8 cellular contexts compared by ENCODE assay signal in the genomic region with DNA sequence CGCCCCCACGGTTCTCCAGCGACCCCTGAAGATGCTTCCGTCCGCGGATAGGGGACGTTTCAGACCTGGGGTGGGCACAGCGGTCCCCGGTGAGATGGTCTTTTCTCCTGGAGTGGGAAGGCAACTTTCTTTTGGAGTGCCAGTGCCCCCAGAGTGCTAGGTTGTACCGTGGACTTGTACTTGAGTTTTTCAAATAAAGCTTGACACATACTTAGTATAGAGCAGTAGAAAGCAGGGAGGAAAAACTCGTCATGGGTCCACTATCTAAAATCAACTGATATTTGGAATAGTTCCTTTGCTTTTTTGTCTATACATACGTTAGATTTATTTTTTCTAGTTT. TPM values are rescaled to one million over a fixed set of nuclear protein-coding genes. Genes with fewer than 3 reads are reported as not detected.
A peak's percentile ranks its signal among the peaks of the same experiment; 100 is the strongest.
DNase-seq lines count a peak whose midpoint lies in the region; ATAC-seq and TF ChIP-seq lines count a peak whose summit lies in the region.

No MANE protein-coding gene starts in this region.

- RAD21 ChIA-PET in HCT116 (lab: Charles Lee; ENCODE audit: low non-redundant PET in 1 of 2, low total read pairs in 2 of 2, uncharacterized antibody in 2 of 2, unreplicated experiment in 2 of 2) = interaction anchor here (0.9 to 1.5 kb wide), 3 partner anchors 8 to 63 kb away, joined by 3 to 6 read pairs (median 3); no protein-coding TSS in a partner anchor

- peak overlapping the region; percentile 32 for H3K27ac ChIP-seq in HCT116 (ENCODE audit: low read depth, low read length)

- intact Hi-C loops in HCT116 (cut with micrococcal nuclease) = loop anchor here (1.0 to 2.0 kb wide), 2 partner anchors 62 to 366 kb away; no protein-coding TSS in a partner anchor

- peak; percentile 65 for ATAC-seq in HCT116

- POLR2A ChIA-PET in HCT116 (lab: Charles Lee) = interaction anchor here (1.5 kb wide), 1 partner anchor 9 kb away, joined by 3 read pairs; no protein-coding TSS in a partner anchor

- no peaks in the 10 kb centered on the region for H3K36me3 ChIP-seq in ES-I3 (ENCODE audit: insufficient read depth, low read length)
- no peaks in the 10 kb centered on the region for H3K36me3 ChIP-seq in HCT116 (ENCODE audit: control insufficient read depth in 1 of 2, insufficient read depth in 2 of 2, low read length in 2 of 2)

- H3K27me3 Mint-ChIP-seq in glutamatergic neuron (ENCODE audit: unreplicated experiment) = peaks cover 2% of the 10 kb centered on the region

- no peaks in the 10 kb centered on the region for H3K36me3 Mint-ChIP-seq in glutamatergic neuron (ENCODE audit: unreplicated experiment)

- peak overlapping the region; percentile 87 for H3K4me3 Mint-ChIP-seq in glutamatergic neuron (ENCODE audit: unreplicated experiment)

- no peaks in the 10 kb centered on the region for H4K20me1 ChIP-seq in HCT116 (ENCODE audit: insufficient read depth)

- H3K4me3 ChIP-seq in HCT116 (replicated peaks in 1 of 2; ENCODE audit: low read depth in 1 of 2, low read length in 2 of 2) (peak overlapping the region; percentile 66 to 68), skeletal muscle cell (ENCODE audit: low read depth, low read length) (peak overlapping the region; percentile 63)

- no peaks in the 10 kb centered on the region for H3K9me2 ChIP-seq in HCT116 (ENCODE audit: insufficient read depth)

- H3K79me2 ChIP-seq in HCT116 (ENCODE audit: insufficient read depth, low read length) = no peaks in the 10 kb centered on the region

- H3K4me2 ChIP-seq in HCT116 (ENCODE audit: low read length) = peak overlapping the region; percentile 97

- no TSS peak for BruUV-seq in HCT116 (replicated peaks; lab: Mats Ljungman, UMichigan)

- peaks cover 9% of the 10 kb centered on the region for H3K4me1 Mint-ChIP-seq in glutamatergic neuron (ENCODE audit: low read depth, unreplicated experiment)

- no peaks in the 10 kb centered on the region for H3K9me3 Mint-ChIP-seq in glutamatergic neuron (ENCODE audit: unreplicated experiment)

- peak overlapping the region; percentile 85 for H2AFZ ChIP-seq in HCT116 (ENCODE audit: low read depth, low read length, poor library complexity, severe bottlenecking)

- DNase-seq in HCT116 (ENCODE audit: low read depth, low spot score) (no peak), SK-MEL-5 (ENCODE audit: low read depth, low spot score) (peak; percentile 15), glutamatergic neuron (no peak), skeletal muscle cell (ENCODE audit: low read depth) (no peak), NCI-H2227 treated with DMSO at 0.1 percent for 48 hours (lab: John Stamatoyannopoulos, UW) (no peak), DMS114 treated with DMSO at 0.1 percent for 48 hours (lab: John Stamatoyannopoulos, UW; ENCODE audit: unreplicated experiment) (no peak), OCI-M2 (lab: John Stamatoyannopoulos, UW; ENCODE audit: unreplicated experiment) (no peak)

- no peak overlapping the region for H3K27ac Mint-ChIP-seq in glutamatergic neuron (ENCODE audit: unreplicated experiment)

- H3K4me1 ChIP-seq in ES-I3 (ENCODE audit: insufficient read depth, low read length) (peaks cover 11% of the 10 kb centered on the region), HCT116 (ENCODE audit: control insufficient read depth in 1 of 2, insufficient read depth in 2 of 2, low read length in 2 of 2) (peaks cover 3 to 14% of the 10 kb centered on the region in 2 experiments; a peak in 2 of 4 replicates)

- CTCF ChIA-PET in HCT116 (lab: Charles Lee) = interaction anchor here (0.8 to 3.3 kb wide), 21 partner anchors 8 to 368 kb away, joined by 3 to 17 read pairs (median 5); partner anchors contain the start of genes BBIP1, SHOC2 and SMNDC1

- in situ Hi-C loops in SK-MEL-5 (cut with HindIII; ENCODE audit: low pct_unique_long_range_greater_than_20kb, low sequenced_read_pairs) = no loop called here

- TF ChIP-seq RAD21 in HCT116 (IDR thresholded peaks at IDR 0.05; ENCODE audit: low read depth) = no peak

- no peaks in the 10 kb centered on the region for H3K27me3 ChIP-seq in HCT116 (ENCODE audit: insufficient read depth, low read length)

- H3K9ac ChIP-seq in ES-I3 (ENCODE audit: low read depth, low read length) (peak overlapping the region; percentile 59; the same call in 1 of the 2 replicates), HCT116 (ENCODE audit: low read length) (peak overlapping the region; percentile 70)

- no peak for TF ChIP-seq CTCF in HCT116 (IDR thresholded peaks at IDR 0.05 in 2 of 3, conservative IDR thresholded peaks at IDR 0.05 in 1 of 3; ENCODE audit: borderline replicate concordance in 1 of 3, insufficient read depth in 1 of 3, low read depth in 2 of 3, low read length in 2 of 3)
- TF ChIP-seq CTCF in glutamatergic neuron (IDR thresholded peaks at IDR 0.05; ENCODE audit: partially characterized antibody, unreplicated experiment) = no peak

- H3K9me3 ChIP-seq in ES-I3 (ENCODE audit: control insufficient read depth, insufficient read depth, low read length) (no peaks in the 10 kb centered on the region), HCT116 (ENCODE audit: control insufficient read depth in 1 of 2, insufficient read depth in 1 of 2, low read depth in 1 of 2, low read length in 2 of 2) (no peaks in the 10 kb centered on the region)

- TF ChIP-seq POLR2A in HCT116 (IDR thresholded peaks at IDR 0.05; ENCODE audit: borderline replicate concordance, extremely low read depth, insufficient read depth, insufficient read length) = no peak

TF ChIP-seq in HCT116, 20 proteins besides CTCF, POLR2A, EP300 and RAD21:
- no peak for TF ChIP-seq ZBTB33 (IDR thresholded peaks at IDR 0.05; ENCODE audit: extremely low read depth, insufficient replicate concordance, low read length)
- TF ChIP-seq POLR2AphosphoS5 (IDR thresholded peaks at IDR 0.05; ENCODE audit: low read depth, low read length) = no peak
- peak; percentile 4; the same call in 1 of the 2 replicates for TF ChIP-seq ELF1 (IDR thresholded peaks at IDR 0.05; ENCODE audit: borderline replicate concordance, low read depth)
- TF ChIP-seq ZNF274 (IDR thresholded peaks at IDR 0.05; ENCODE audit: low read depth, low read length) = no peak

RNA-seq across cellular contexts. Expression of gene RBM20, which starts 28.4 kb away (rescaled TPM):
- 2.0 TPM for total RNA-seq in HCT116 (2021; ENCODE audit: unreplicated experiment)
- polyA plus RNA-seq in HCT116 (2012) = 0.85 and 1.2 TPM in 2 replicates
- total RNA-seq in SK-MEL-5 (2014; rRNA removed; shearing (Covaris generic)) = 1.0 and 1.2 TPM in 2 replicates
- polyA plus RNA-seq in SK-MEL-5 (2015; cell fraction: cytosol; rRNA removed) = 1.2 and 2.0 TPM in 2 replicates
- 4.0 and 6.3 TPM in 2 replicates for polyA plus RNA-seq in SK-MEL-5 (2015; cell fraction: nucleus; rRNA removed)
- 5.8 TPM for total RNA-seq in glutamatergic neuron (ENCODE audit: unreplicated experiment)
